In the genomic region with DNA sequence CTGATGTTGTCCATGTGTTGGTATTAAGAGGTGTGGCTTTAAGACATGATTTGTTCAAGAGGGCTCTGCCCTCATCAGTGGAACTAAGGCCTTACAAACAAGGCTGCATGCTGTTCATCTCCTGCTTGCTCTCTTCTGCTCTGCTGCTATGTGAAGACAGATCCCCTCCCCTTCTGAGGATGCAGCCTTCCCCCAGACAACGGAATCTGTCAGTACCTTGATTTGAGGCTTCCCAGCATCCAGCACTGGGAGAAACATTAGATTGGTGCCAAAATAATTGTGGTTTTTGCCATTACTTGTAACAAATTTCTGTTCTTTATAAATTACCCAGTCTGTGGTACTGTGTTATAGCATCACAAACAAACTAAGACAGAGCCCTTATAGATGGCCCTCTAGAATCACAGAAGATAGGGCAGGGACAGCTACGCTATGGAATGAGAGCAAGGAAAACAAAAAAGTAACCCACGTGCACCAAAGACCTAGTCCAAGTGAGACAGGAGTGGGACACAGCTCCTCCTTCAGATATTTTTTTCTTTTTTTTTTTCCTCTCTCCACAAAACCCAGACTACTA, we compare ENCODE assay signal across 25 cellular contexts.
DNase-seq lines count a peak whose midpoint lies in the region; TF ChIP-seq lines count a peak whose summit lies in the region.
"Had no signal": no experiment of that assay in that cellular context is flagged by ENCODE, and none has a peak within 500 bp of the region (broad histone marks: within the 10 kb centered on the region; RNA-seq: fewer than 3 reads in every experiment).

No MANE protein-coding gene starts in this region.

- H3K4me1 Mint-ChIP-seq in nephron, result peaks cover 36% of the 10 kb centered on the region
- H3K4me1 Mint-ChIP-seq in activated T-cell treated with anti-CD3 and anti-CD28 coated beads, Interleukin-2, amount 50 U/mL, for 24 hours (ENCODE audit: low read depth), result no peaks in the 10 kb centered on the region
- H3K4me1 Mint-ChIP-seq: activated CD8-positive, alpha-beta memory T cell treated with anti-CD3 and anti-CD28 coated beads, Interleukin-2, amount 10 ng/mL, durations not matched to agents 7 days and 5 days; CD4-positive, CD25-positive, alpha-beta regulatory T cell; natural killer cell; stimulated activated effector memory CD8-positive, alpha-beta T cell treated with anti-CD3 and anti-CD28 coated beads, Interleukin-12 subunit alpha, Interleukin-12 subunit beta, amount 100 ng/mL, for 72 hours had no signal

- H3K4me1 ChIP-seq in adipocyte (ENCODE audit: control insufficient read depth, insufficient read depth, low read length), result peaks cover 6% of the 10 kb centered on the region
- H3K4me1 ChIP-seq: left ventricle myocardium inferior had no signal

- peaks cover 9% of the 10 kb centered on the region for H3K9me3 Mint-ChIP-seq in nephron
- H3K9me3 Mint-ChIP-seq in activated T-cell treated with anti-CD3 and anti-CD28 coated beads, Interleukin-2, amount 50 U/mL, for 24 hours, result no peaks in the 10 kb centered on the region
- H3K9me3 Mint-ChIP-seq: activated naive CD4-positive, alpha-beta T cell treated with anti-CD3 and anti-CD28 coated beads for 36 hours had no signal

- H3K36me3 Mint-ChIP-seq in nephron (ENCODE audit: low read depth), result no peaks in the 10 kb centered on the region
- H3K36me3 Mint-ChIP-seq in activated T-cell treated with anti-CD3 and anti-CD28 coated beads, Interleukin-2, amount 50 U/mL, for 24 hours (ENCODE audit: low read depth), result no peaks in the 10 kb centered on the region
- H3K36me3 Mint-ChIP-seq: activated CD8-positive, alpha-beta memory T cell treated with anti-CD3 and anti-CD28 coated beads, Interleukin-2, amount 10 ng/mL, durations not matched to agents 7 days and 5 days; CD4-positive, CD25-positive, alpha-beta regulatory T cell; natural killer cell; stimulated activated effector memory CD8-positive, alpha-beta T cell treated with anti-CD3 and anti-CD28 coated beads, Interleukin-12 subunit alpha, Interleukin-12 subunit beta, amount 100 ng/mL, for 72 hours had no signal

- H3K27me3 Mint-ChIP-seq in nephron (ENCODE audit: low read depth), result no peaks in the 10 kb centered on the region
- H3K27me3 Mint-ChIP-seq in activated T-cell treated with anti-CD3 and anti-CD28 coated beads, Interleukin-2, amount 50 U/mL, for 24 hours, result no peaks in the 10 kb centered on the region
- H3K27me3 Mint-ChIP-seq: activated CD8-positive, alpha-beta memory T cell treated with anti-CD3 and anti-CD28 coated beads, Interleukin-2, amount 10 ng/mL, durations not matched to agents 7 days and 5 days; CD4-positive, CD25-positive, alpha-beta regulatory T cell had no signal

- no peaks in the 10 kb centered on the region for H3K27me3 ChIP-seq in adipocyte (replicated peaks; ENCODE audit: control insufficient read depth, insufficient read depth, low read length)

- no peak for TF ChIP-seq CTCF in AG10803 (conservative IDR thresholded peaks at IDR 0.05; ENCODE audit: low read length)
- TF ChIP-seq CTCF in fibroblast of the aortic adventitia (IDR thresholded peaks at IDR 0.05; ENCODE audit: insufficient read depth, low read length), result no peak
- TF ChIP-seq CTCF in nephron (IDR thresholded peaks at IDR 0.05; ENCODE audit: unreplicated experiment in 3 of 3), result no peak

- no peak overlapping the region for H3K9ac ChIP-seq in adipocyte (ENCODE audit: low read length)

- no peaks in the 10 kb centered on the region for H3K36me3 ChIP-seq in adipocyte (ENCODE audit: control insufficient read depth, insufficient read depth, low read length, severe bottlenecking)
- H3K36me3 ChIP-seq: left ventricle myocardium inferior had no signal

- DNase-seq in AG10803 (ENCODE audit: low read depth), result peak; percentile 60
- DNase-seq in adipocyte (ENCODE audit: low read depth), result peak; percentile 3
- peak; percentile 65 for DNase-seq in fibroblast of the aortic adventitia (ENCODE audit: low read depth)
- DNase-seq in NCI-H1694 treated with DMSO at 0.1 percent for 48 hours (lab: John Stamatoyannopoulos, UW), result no peak
- no peak for DNase-seq in NCI-H82 treated with DMSO at 0.1 percent for 48 hours (lab: John Stamatoyannopoulos, UW; ENCODE audit: unreplicated experiment)
- DNase-seq in activated T-cell treated with anti-CD3 and anti-CD28 coated beads, Interleukin-2, amount 50 U/mL, for 24 hours, result no peak
- DNase-seq in hippocampal formation (lab: John Stamatoyannopoulos, UW), result no peak
- DNase-seq: activated CD4-positive, CD25-positive, alpha-beta regulatory T cell; activated CD8-positive, alpha-beta memory T cell treated with anti-CD3 and anti-CD28 coated beads, Interleukin-2, amount 10 ng/mL, durations not matched to agents 7 days and 5 days; activated naive CD4-positive, alpha-beta T cell treated with anti-CD3 and anti-CD28 coated beads for 36 hours; activated T-cell treated with anti-CD3 and anti-CD28 coated beads, Interleukin-2, amount 50 U/mL, for 72 hours; AML-193; amniotic stem cell; CD4-positive, CD25-positive, alpha-beta regulatory T cell; left ventricle myocardium inferior; natural killer cell; NCI-H1105; NCI-H1930; NCI-H2171 treated with DMSO at 0.1 percent for 48 hours; NCI-H510A treated with DMSO at 0.1 percent for 48 hours had no signal

- no peak overlapping the region for H3K4me3 Mint-ChIP-seq in nephron
- no peak overlapping the region for H3K4me3 Mint-ChIP-seq in activated T-cell treated with anti-CD3 and anti-CD28 coated beads, Interleukin-2, amount 50 U/mL, for 24 hours
- H3K4me3 Mint-ChIP-seq: activated CD8-positive, alpha-beta memory T cell treated with anti-CD3 and anti-CD28 coated beads, Interleukin-2, amount 10 ng/mL, durations not matched to agents 7 days and 5 days; activated naive CD4-positive, alpha-beta T cell treated with anti-CD3 and anti-CD28 coated beads for 36 hours; activated T-cell treated with anti-CD3 and anti-CD28 coated beads, Interleukin-2, amount 50 U/mL, for 72 hours; CD4-positive, CD25-positive, alpha-beta regulatory T cell; GM23338; natural killer cell; stimulated activated effector memory CD8-positive, alpha-beta T cell treated with anti-CD3 and anti-CD28 coated beads, Interleukin-12 subunit alpha, Interleukin-12 subunit beta, amount 100 ng/mL, for 72 hours; T-helper 1 cell treated with Interleukin-12 subunit alpha and Interleukin-12 subunit beta and Interleukin-4 antibody, amounts not matched to agents 30 μg/mL and 1 μg/mL, for 36 hours had no signal

- H3K4me3 ChIP-seq in AG10803 (ENCODE audit: low read length) (no peak overlapping the region), adipocyte (ENCODE audit: low read length) (no peak overlapping the region), fibroblast of the aortic adventitia (ENCODE audit: low read depth, low read length) (no peak overlapping the region)
- H3K4me3 ChIP-seq: GM23338, left ventricle myocardium inferior, SK-N-MC had no signal

- H3K27ac Mint-ChIP-seq in nephron, result peak overlapping the region; percentile 54 to 90 (median 81)
- no peak overlapping the region for H3K27ac Mint-ChIP-seq in activated T-cell treated with anti-CD3 and anti-CD28 coated beads, Interleukin-2, amount 50 U/mL, for 24 hours
- H3K27ac Mint-ChIP-seq: activated CD8-positive, alpha-beta memory T cell treated with anti-CD3 and anti-CD28 coated beads, Interleukin-2, amount 10 ng/mL, durations not matched to agents 7 days and 5 days; activated naive CD4-positive, alpha-beta T cell treated with anti-CD3 and anti-CD28 coated beads for 36 hours; activated T-cell treated with anti-CD3 and anti-CD28 coated beads, Interleukin-2, amount 50 U/mL, for 72 hours; CD4-positive, CD25-positive, alpha-beta regulatory T cell; GM23338; natural killer cell; stimulated activated effector memory CD8-positive, alpha-beta T cell treated with anti-CD3 and anti-CD28 coated beads, Interleukin-12 subunit alpha, Interleukin-12 subunit beta, amount 100 ng/mL, for 72 hours; T-helper 1 cell treated with Interleukin-12 subunit alpha and Interleukin-12 subunit beta and Interleukin-4 antibody, amounts not matched to agents 30 μg/mL and 1 μg/mL, for 36 hours had no signal

- peaks cover 3% of the 10 kb centered on the region for H3K9me3 ChIP-seq in adipocyte (ENCODE audit: control insufficient read depth, low read length)

Comparison
In these comparisons a context has a peak if more than half of its experiments do, and no peak if none do; other contexts are left out.
1. DNase-seq: peak in AG10803 (single experiment), adipocyte (single experiment) and fibroblast of the aortic adventitia (single experiment); none in NCI-H1694 treated with DMSO at 0.1 percent for 48 hours (single experiment), NCI-H82 treated with DMSO at 0.1 percent for 48 hours (single experiment), activated T-cell treated with anti-CD3 and anti-CD28 coated beads, Interleukin-2, amount 50 U/mL, for 24 hours (single experiment) and hippocampal formation (0 of 2).